ENCODE assay signal across 1 cellular context in genomic region chr5:178126556-178126955, GRCh38.
TF ChIP-seq lines count a peak whose summit lies in the region.

No MANE protein-coding gene starts in this region.

TF ChIP-seq in H1, 55 proteins besides CTCF, POLR2A, EP300 and RAD21:
- TF ChIP-seq TAF7 (optimal IDR thresholded peaks at IDR 0.05; ENCODE audit: borderline replicate concordance, low read depth, low read length) = peak; percentile 29
- TF ChIP-seq FOSL1 (IDR thresholded peaks at IDR 0.05; ENCODE audit: insufficient read depth, low read depth, low read length) = no peak
- no peak for TF ChIP-seq EZH2 (IDR thresholded peaks at IDR 0.05; ENCODE audit: low read depth, low read length, severe bottlenecking)
- peak; percentile 20; the same call in 1 of the 2 replicates for TF ChIP-seq MAX (IDR thresholded peaks at IDR 0.05)
- TF ChIP-seq POU5F1 (IDR thresholded peaks at IDR 0.05; ENCODE audit: low read depth, low read length) = peak; percentile 74
- peak; percentile 39 for TF ChIP-seq CTBP2 (IDR thresholded peaks at IDR 0.05; ENCODE audit: borderline replicate concordance, insufficient read depth, insufficient read length, low read length)
- TF ChIP-seq CHD7 (IDR thresholded peaks at IDR 0.05; ENCODE audit: insufficient replicate concordance, low read length) = peak; percentile 55
- TF ChIP-seq SIRT6 (IDR thresholded peaks at IDR 0.05; ENCODE audit: low read length) = no peak
- TF ChIP-seq SRF (IDR thresholded peaks at IDR 0.05; ENCODE audit: low read depth, low read length) = no peak
- TF ChIP-seq JUND (IDR thresholded peaks at IDR 0.05; ENCODE audit: low read length) = 0 out of 2 replicates have a peak, but pooled peaks have one; percentile 53
- TF ChIP-seq SIN3A (conservative IDR thresholded peaks at IDR 0.05 in 1 of 2, IDR thresholded peaks at IDR 0.05 in 1 of 2; ENCODE audit: low read depth in 1 of 2, low read length in 2 of 2) = peak; percentile 70 to 86; a peak in 1 of 4 replicates
- no peak for TF ChIP-seq CHD2 (IDR thresholded peaks at IDR 0.05; ENCODE audit: low read length)
- TF ChIP-seq, protein P1, sequence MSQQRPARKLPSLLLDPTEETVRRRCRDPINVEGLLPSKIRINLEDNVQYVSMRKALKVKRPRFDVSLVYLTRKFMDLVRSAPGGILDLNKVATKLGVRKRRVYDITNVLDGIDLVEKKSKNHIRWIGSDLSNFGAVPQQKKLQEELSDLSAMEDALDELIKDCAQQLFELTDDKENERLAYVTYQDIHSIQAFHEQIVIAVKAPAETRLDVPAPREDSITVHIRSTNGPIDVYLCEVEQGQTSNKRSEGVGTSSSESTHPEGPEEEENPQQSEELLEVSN (IDR thresholded peaks at IDR 0.05) = peak; percentile 73
- TF ChIP-seq RFX5 (IDR thresholded peaks at IDR 0.05; ENCODE audit: borderline replicate concordance, low read depth, low read length) = no peak
- TF ChIP-seq CBX5 (IDR thresholded peaks at IDR 0.05; ENCODE audit: low read depth, low read length) = no peak
- TF ChIP-seq CREB1 (IDR thresholded peaks at IDR 0.05) = peak; percentile 61; the same call in 1 of the 2 replicates
- TF ChIP-seq NANOG (IDR thresholded peaks at IDR 0.05; ENCODE audit: insufficient read depth, low read depth, low read length, poor library complexity, severe bottlenecking) = no peak
- peak; percentile 78 for TF ChIP-seq TEAD4 (IDR thresholded peaks at IDR 0.05; ENCODE audit: low read depth, low read length)
- no peak for TF ChIP-seq HDAC2 (IDR thresholded peaks at IDR 0.05; ENCODE audit: borderline replicate concordance in 1 of 2, low read depth in 2 of 2, low read length in 2 of 2)
- TF ChIP-seq SP1 (IDR thresholded peaks at IDR 0.05; ENCODE audit: low read depth, low read length) = peak; percentile 97
- TF ChIP-seq RNF2 (IDR thresholded peaks at IDR 0.05; ENCODE audit: borderline replicate concordance, low read depth, low read length, missing control alignments, poor library complexity, severe bottlenecking) = no peak
- 0 out of 2 replicates have a peak, but pooled peaks have one; percentile 72 for TF ChIP-seq TCF12 (IDR thresholded peaks at IDR 0.05; ENCODE audit: low read depth, low read length)
- TF ChIP-seq BACH1 (IDR thresholded peaks at IDR 0.05; ENCODE audit: low read length) = no peak
- TF ChIP-seq ATF3 (IDR thresholded peaks at IDR 0.05; ENCODE audit: insufficient read depth, low read depth, low read length) = no peak
- TF ChIP-seq JUN (IDR thresholded peaks at IDR 0.05; ENCODE audit: low read depth, low read length) = 0 out of 2 replicates have a peak, but pooled peaks have one; percentile 30
- no peak for TF ChIP-seq SP2 (IDR thresholded peaks at IDR 0.05; ENCODE audit: low read length)
- TF ChIP-seq YY1 (IDR thresholded peaks at IDR 0.05; ENCODE audit: low read depth, low read length) = peak; percentile 79
- no peak for TF ChIP-seq CEBPB (IDR thresholded peaks at IDR 0.05; ENCODE audit: low read depth, low read length)
- no peak for TF ChIP-seq SAP30 (IDR thresholded peaks at IDR 0.05; ENCODE audit: insufficient read depth, insufficient replicate concordance, low read length)
- TF ChIP-seq POLR2AphosphoS5 (IDR thresholded peaks at IDR 0.05; ENCODE audit: low read depth, low read length) = peak; percentile 51; the same call in 1 of the 2 replicates
- TF ChIP-seq BCL11A (IDR thresholded peaks at IDR 0.05; ENCODE audit: low read depth in 2 of 2, low read length in 2 of 2) = peak in 1 of 2 experiments; percentile 6
- no peak for TF ChIP-seq KDM1A (IDR thresholded peaks at IDR 0.05; ENCODE audit: borderline replicate concordance, low read length)
- TF ChIP-seq BRCA1 (IDR thresholded peaks at IDR 0.05; ENCODE audit: low read depth, low read length) = no peak
- peak; percentile 53; the same call in 1 of the 2 replicates for TF ChIP-seq GABPA (IDR thresholded peaks at IDR 0.05; ENCODE audit: borderline replicate concordance, insufficient read depth, low read length)
- peak; percentile 68; the same call in 1 of the 2 replicates for TF ChIP-seq EGR1 (IDR thresholded peaks at IDR 0.05; ENCODE audit: borderline replicate concordance, low read depth, low read length)
- no peak for TF ChIP-seq KDM5A (IDR thresholded peaks at IDR 0.05; ENCODE audit: low read length)
- TF ChIP-seq NRF1 (IDR thresholded peaks at IDR 0.05; ENCODE audit: low read depth, low read length) = no peak
- TF ChIP-seq, protein P2, sequence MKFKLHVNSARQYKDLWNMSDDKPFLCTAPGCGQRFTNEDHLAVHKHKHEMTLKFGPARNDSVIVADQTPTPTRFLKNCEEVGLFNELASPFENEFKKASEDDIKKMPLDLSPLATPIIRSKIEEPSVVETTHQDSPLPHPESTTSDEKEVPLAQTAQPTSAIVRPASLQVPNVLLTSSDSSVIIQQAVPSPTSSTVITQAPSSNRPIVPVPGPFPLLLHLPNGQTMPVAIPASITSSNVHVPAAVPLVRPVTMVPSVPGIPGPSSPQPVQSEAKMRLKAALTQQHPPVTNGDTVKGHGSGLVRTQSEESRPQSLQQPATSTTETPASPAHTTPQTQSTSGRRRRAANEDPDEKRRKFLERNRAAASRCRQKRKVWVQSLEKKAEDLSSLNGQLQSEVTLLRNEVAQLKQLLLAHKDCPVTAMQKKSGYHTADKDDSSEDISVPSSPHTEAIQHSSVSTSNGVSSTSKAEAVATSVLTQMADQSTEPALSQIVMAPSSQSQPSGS (IDR thresholded peaks at IDR 0.05; ENCODE audit: low read length) = 0 out of 2 replicates have a peak, but pooled peaks have one; percentile 60
- no peak for TF ChIP-seq USF2 (IDR thresholded peaks at IDR 0.05; ENCODE audit: low read length)
- TF ChIP-seq RBBP5 (IDR thresholded peaks at IDR 0.05; ENCODE audit: borderline replicate concordance, low read depth, low read length) = no peak
- TF ChIP-seq TBP (IDR thresholded peaks at IDR 0.05; ENCODE audit: low read depth, low read length) = peak; percentile 52; the same call in 1 of the 2 replicates
TF ChIP-seq in H1: peak in this region for 20.
